9 cellular contexts compared by ENCODE assay signal in the genomic region with DNA sequence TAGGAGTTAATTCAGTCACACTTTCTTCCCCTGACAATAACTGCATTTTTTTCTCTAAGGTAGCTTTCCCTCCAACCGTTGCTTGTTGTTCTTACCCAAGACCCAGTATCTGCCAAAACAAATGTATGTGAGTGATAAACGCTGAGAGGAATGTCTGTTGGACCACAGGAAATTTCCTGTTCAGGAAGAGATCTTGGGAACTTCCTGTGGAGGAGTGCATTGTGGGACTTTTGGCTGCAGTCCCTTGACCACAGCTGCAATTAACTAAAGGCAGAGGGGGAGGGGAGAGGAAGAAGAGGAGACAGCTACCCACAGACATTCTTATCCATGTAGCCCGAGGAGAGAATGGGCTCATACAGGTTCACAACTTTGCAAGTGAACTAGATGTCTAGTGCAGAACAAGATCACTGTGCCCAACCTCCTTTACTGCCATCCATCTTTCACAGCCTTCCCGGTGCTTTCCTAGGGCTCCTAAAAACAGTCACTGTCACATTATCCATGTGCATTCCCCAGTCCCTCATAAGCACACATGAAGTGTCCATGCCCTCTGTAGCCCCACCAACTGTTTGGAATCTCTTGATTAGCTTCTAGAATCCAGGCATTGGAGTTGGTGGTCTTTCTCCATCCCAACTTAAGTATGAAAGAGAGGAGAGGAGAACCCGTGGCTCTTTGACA.
A peak's percentile ranks its signal among the peaks of the same experiment; 100 is the strongest.
DNase-seq lines count a peak whose midpoint lies in the region; ATAC-seq and TF ChIP-seq lines count a peak whose summit lies in the region.
"Had no signal": no experiment of that assay in that cellular context is flagged by ENCODE, and none has a peak within 500 bp of the region (broad histone marks: within the 10 kb centered on the region; RNA-seq: fewer than 3 reads in every experiment).

No MANE protein-coding gene starts in this region.

- no peaks in the 10 kb centered on the region for H3K27me3 ChIP-seq in BJ (ENCODE audit: control insufficient read depth, insufficient read depth, low read length)
- H3K27me3 ChIP-seq in left lung = no peaks in the 10 kb centered on the region
- no peaks in the 10 kb centered on the region for H3K27me3 ChIP-seq in suprapubic skin

- DNase-seq in BJ (ENCODE audit: low read depth) (peak; percentile 19), KG1 (lab: John Stamatoyannopoulos, UW) (peak; percentile 39), left lung (no peak), HuH-7 (ENCODE audit: low spot score) (no peak), suprapubic skin (ENCODE audit: low spot score in 2 of 2) (no peak), NCI-H1436 treated with DMSO at 0.1 percent for 48 hours (lab: John Stamatoyannopoulos, UW) (no peak)
- no peak for DNase-seq in activated T-helper 1 cell treated with anti-CD3 and anti-CD28 coated beads, Interleukin-12 subunit alpha, Interleukin-12 subunit beta, Interleukin-2, Interleukin-4 antibody, amounts not matched to agents 30 ng/mL and 10 ng/mL and 1 ng/mL, durations not matched to agents 14 hours and 24 hours and 36 hours (ENCODE audit: low spot score)
- DNase-seq in NK-92 treated with Interleukin-12 subunit alpha and Interleukin-12 subunit beta, amount 100 ng/mL, for 24 hours (lab: John Stamatoyannopoulos, UW) = no peak

- POLR2A ChIA-PET in BJ (lab: Charles Lee) = no interaction called here

- H3K4me1 ChIP-seq in left lung (peaks cover 13 to 73% of the 10 kb centered on the region in 2 donors), suprapubic skin (peaks cover 36% of the 10 kb centered on the region)

- peak overlapping the region; percentile 24 for H3K4me3 Mint-ChIP-seq in activated T-helper 1 cell treated with anti-CD3 and anti-CD28 coated beads, Interleukin-12 subunit alpha, Interleukin-12 subunit beta, Interleukin-2, Interleukin-4 antibody, amounts not matched to agents 30 ng/mL and 10 ng/mL and 1 ng/mL, durations not matched to agents 14 hours and 24 hours and 36 hours
- H3K4me3 Mint-ChIP-seq: neural crest cell had no signal

- TF ChIP-seq CTCF in BJ (IDR thresholded peaks at IDR 0.05; ENCODE audit: insufficient read depth, low read depth, low read length) (no peak), left lung (IDR thresholded peaks at IDR 0.05) (no peak), suprapubic skin (IDR thresholded peaks at IDR 0.05) (no peak)

- peak overlapping the region; percentile 78 for H3K27ac Mint-ChIP-seq in activated T-helper 1 cell treated with anti-CD3 and anti-CD28 coated beads, Interleukin-12 subunit alpha, Interleukin-12 subunit beta, Interleukin-2, Interleukin-4 antibody, amounts not matched to agents 30 ng/mL and 10 ng/mL and 1 ng/mL, durations not matched to agents 14 hours and 24 hours and 36 hours

- no peaks in the 10 kb centered on the region for H3K9me3 Mint-ChIP-seq in activated T-helper 1 cell treated with anti-CD3 and anti-CD28 coated beads, Interleukin-12 subunit alpha, Interleukin-12 subunit beta, Interleukin-2, Interleukin-4 antibody, amounts not matched to agents 30 ng/mL and 10 ng/mL and 1 ng/mL, durations not matched to agents 14 hours and 24 hours and 36 hours
- H3K9me3 Mint-ChIP-seq: neural crest cell had no signal

- no peak for TF ChIP-seq EP300 in suprapubic skin (IDR thresholded peaks at IDR 0.05)

- no peaks in the 10 kb centered on the region for H3K9me3 ChIP-seq in left lung
- H3K9me3 ChIP-seq in suprapubic skin = no peaks in the 10 kb centered on the region

- peaks cover 1% of the 10 kb centered on the region; the same call in 1 of the 2 replicates for H3K36me3 ChIP-seq in BJ (ENCODE audit: control insufficient read depth, insufficient read depth, low read length)
- no peaks in the 10 kb centered on the region for H3K36me3 ChIP-seq in left lung
- H3K36me3 ChIP-seq in suprapubic skin = no peaks in the 10 kb centered on the region

- peak; percentile 10 for ATAC-seq in left lung

- H3K27me3 Mint-ChIP-seq in activated T-helper 1 cell treated with anti-CD3 and anti-CD28 coated beads, Interleukin-12 subunit alpha, Interleukin-12 subunit beta, Interleukin-2, Interleukin-4 antibody, amounts not matched to agents 30 ng/mL and 10 ng/mL and 1 ng/mL, durations not matched to agents 14 hours and 24 hours and 36 hours (ENCODE audit: insufficient read depth) = no peaks in the 10 kb centered on the region

- H3K27ac ChIP-seq in left lung (peak overlapping the region in 1 of 2 donors; percentile 76), suprapubic skin (no peak overlapping the region)

- peaks cover 73% of the 10 kb centered on the region for H3K4me1 Mint-ChIP-seq in activated T-helper 1 cell treated with anti-CD3 and anti-CD28 coated beads, Interleukin-12 subunit alpha, Interleukin-12 subunit beta, Interleukin-2, Interleukin-4 antibody, amounts not matched to agents 30 ng/mL and 10 ng/mL and 1 ng/mL, durations not matched to agents 14 hours and 24 hours and 36 hours (ENCODE audit: low read depth)

- CTCF ChIA-PET in BJ (lab: Yijun Ruan, JAX) = interaction anchor here (1.0 to 1.2 kb wide), 4 partner anchors 11 to 221 kb away, joined by 3 read pairs; no protein-coding TSS in a partner anchor

- intact Hi-C loops in activated T-helper 1 cell treated with anti-CD3 and anti-CD28 coated beads, Interleukin-12 subunit alpha, Interleukin-12 subunit beta, Interleukin-2, Interleukin-4 antibody, amounts not matched to agents 30 ng/mL and 10 ng/mL and 1 ng/mL, durations not matched to agents 14 hours and 24 hours and 36 hours (cut with micrococcal nuclease) = loop anchor here (2.0 kb wide), 1 partner anchor 14 kb away; no protein-coding TSS in a partner anchor
- intact Hi-C loops in left lung (cut with DNase I) = no loop called here

- 53% methylated on average over 5 of the region's 5 CpGs for WGBS in suprapubic skin

- TF ChIP-seq POLR2A in suprapubic skin (IDR thresholded peaks at IDR 0.05) = no peak

- H3K4me3 ChIP-seq in BJ (ENCODE audit: low read depth, low read length) (no peak overlapping the region), left lung (no peak overlapping the region), suprapubic skin (no peak overlapping the region)

- peaks cover 50% of the 10 kb centered on the region for H3K36me3 Mint-ChIP-seq in activated T-helper 1 cell treated with anti-CD3 and anti-CD28 coated beads, Interleukin-12 subunit alpha, Interleukin-12 subunit beta, Interleukin-2, Interleukin-4 antibody, amounts not matched to agents 30 ng/mL and 10 ng/mL and 1 ng/mL, durations not matched to agents 14 hours and 24 hours and 36 hours (ENCODE audit: low read depth)

Comparison
In these comparisons a context has a peak if more than half of its experiments do, and no peak if none do; other contexts are left out.
1. DNase-seq: peak in BJ (single experiment) and KG1 (single experiment); none in activated T-helper 1 cell treated with anti-CD3 and anti-CD28 coated beads, Interleukin-12 subunit alpha, Interleukin-12 subunit beta, Interleukin-2, Interleukin-4 antibody, amounts not matched to agents 30 ng/mL and 10 ng/mL and 1 ng/mL, durations not matched to agents 14 hours and 24 hours and 36 hours (single experiment), left lung (0 of 2), NK-92 treated with Interleukin-12 subunit alpha and Interleukin-12 subunit beta, amount 100 ng/mL, for 24 hours (single experiment), HuH-7 (single experiment), suprapubic skin (0 of 2) and NCI-H1436 treated with DMSO at 0.1 percent for 48 hours (single experiment).